25 cellular contexts compared by ENCODE assay signal in genomic region chr5:14492341-14492964, GRCh38.
DNase-seq lines count a peak whose midpoint lies in the region; ATAC-seq and TF ChIP-seq lines count a peak whose summit lies in the region.
"Had no signal": no experiment of that assay in that cellular context is flagged by ENCODE, and none has a peak within 500 bp of the region (broad histone marks: within the 10 kb centered on the region; RNA-seq: fewer than 3 reads in every experiment).

No MANE protein-coding gene starts in this region.

- TF ChIP-seq CTCF in HFFc6 (IDR thresholded peaks at IDR 0.05), result no peak

- no peaks in the 10 kb centered on the region for H3K9me3 ChIP-seq in trophoblast cell (ENCODE audit: insufficient read depth, low read depth, low read length)
- H3K9me3 ChIP-seq: sigmoid colon, tibial nerve had no signal

- peaks cover 24% of the 10 kb centered on the region for H3K9me3 Mint-ChIP-seq in HFFc6
- H3K9me3 Mint-ChIP-seq in dendritic cell treated with granulocyte-macrophage colony-stimulating factor and Interleukin-4, amounts not matched to agents 40 ng/mL and 50 ng/mL, for 4 days, result peaks cover 8% of the 10 kb centered on the region
- H3K9me3 Mint-ChIP-seq: CD4-positive, alpha-beta memory T cell; natural killer cell had no signal

- intact Hi-C loops in dendritic cell treated with granulocyte-macrophage colony-stimulating factor and Interleukin-4, amounts not matched to agents 40 ng/mL and 50 ng/mL, for 4 days (cut with micrococcal nuclease), result loop anchor here (5.0 kb wide), 2 partner anchors 90 to 105 kb away; partner anchors contain the start of gene OTULINL

- H3K23ac ChIP-seq in trophoblast cell (ENCODE audit: low read length), result no peak overlapping the region

- no peak overlapping the region for H3K9ac ChIP-seq in trophoblast cell (ENCODE audit: low read length)
- H3K9ac ChIP-seq: parathyroid adenoma had no signal

- no CpG with 5 or more reads among the region's 21 CpGs for WGBS in trophoblast cell (ENCODE audit: extremely low coverage, insufficient coverage, insufficient read length)

- no peak overlapping the region for H4K8ac ChIP-seq in trophoblast cell (ENCODE audit: low read depth, low read length)

- no peak overlapping the region for H2BK12ac ChIP-seq in trophoblast cell (ENCODE audit: low read length)

- peaks cover 54% of the 10 kb centered on the region for H3K27me3 Mint-ChIP-seq in HFFc6 (ENCODE audit: insufficient read depth)
- H3K27me3 Mint-ChIP-seq in dendritic cell treated with granulocyte-macrophage colony-stimulating factor and Interleukin-4, amounts not matched to agents 40 ng/mL and 50 ng/mL, for 4 days, result no peaks in the 10 kb centered on the region
- H3K27me3 Mint-ChIP-seq: activated naive CD8-positive, alpha-beta T cell treated with anti-CD3 and anti-CD28 coated beads, Interleukin-2, amount 10 ng/mL, durations not matched to agents 7 days and 5 days; CD4-positive, alpha-beta memory T cell; T-cell had no signal

- no peaks in the 10 kb centered on the region for H3K79me2 ChIP-seq in trophoblast cell (ENCODE audit: control insufficient read depth, insufficient read depth, low read length, poor library complexity)

- ATAC-seq in HG02938 (IDR thresholded peaks at IDR 0.05; ENCODE audit: unreplicated experiment), result no peak
- ATAC-seq: activated CD8-positive, alpha-beta T cell treated with anti-CD3 and anti-CD28 coated beads, Interleukin-2, amount 10 ng/mL, durations not matched to agents 7 days and 5 days; foreskin keratinocyte; natural killer cell; T-cell had no signal

- peaks cover 2 to 5% of the 10 kb centered on the region in 2 experiments for H3K4me1 ChIP-seq in trophoblast cell (ENCODE audit: control insufficient read depth in 1 of 2, insufficient read depth in 2 of 2, low read length in 2 of 2)
- H3K4me1 ChIP-seq: foreskin keratinocyte, parathyroid adenoma had no signal

- no peak overlapping the region for H3K27ac ChIP-seq in trophoblast cell (ENCODE audit: low read depth, low read length)
- H3K27ac ChIP-seq: foreskin keratinocyte, parathyroid adenoma, PC-9, sigmoid colon had no signal

- H4K12ac ChIP-seq in trophoblast cell (ENCODE audit: low read depth, low read length), result no peak overlapping the region

- no peak overlapping the region for H2AFZ ChIP-seq in trophoblast cell (ENCODE audit: insufficient read depth, low read length, poor library complexity)
- H2AFZ ChIP-seq: parathyroid adenoma, PC-9 had no signal

- H3K18ac ChIP-seq in trophoblast cell (ENCODE audit: low read length), result no peak overlapping the region

- DNase-seq in HFFc6 (no peak), NOMO-1 treated with DMSO at 0.1 percent for 48 hours (lab: John Stamatoyannopoulos, UW; ENCODE audit: unreplicated experiment) (peak; percentile 67), trophoblast cell (peak; percentile 62 to 70), NCI-H128 (lab: John Stamatoyannopoulos, UW; ENCODE audit: unreplicated experiment) (no peak)
- DNase-seq in activated CD4-positive, alpha-beta T cell treated with anti-CD3 and anti-CD28 coated beads, Interleukin-2, amount 50 U/mL, for 4 hours, result no peak
- DNase-seq: activated CD4-positive, alpha-beta T cell treated with anti-CD3 and anti-CD28 coated beads for 1 hour; activated CD8-positive, alpha-beta T cell treated with anti-CD3 and anti-CD28 coated beads, Interleukin-2, amount 10 ng/mL, durations not matched to agents 7 days and 5 days; activated effector memory CD4-positive, alpha-beta T cell treated with anti-CD3 and anti-CD28 coated beads, Interleukin-2, amount 50 U/mL, for 16 hours; activated naive CD8-positive, alpha-beta T cell treated with anti-CD3 and anti-CD28 coated beads, Interleukin-2, amount 10 ng/mL, durations not matched to agents 7 days and 5 days; activated T-cell treated with anti-CD3 and anti-CD28 coated beads for 4 hours; CD4-positive, alpha-beta memory T cell; foreskin keratinocyte; KBM-7; left cardiac atrium; natural killer cell; NCI-H187; NCI-H69; SHP77 treated with DMSO at 0.1 percent for 48 hours; sigmoid colon; T-cell had no signal

- peak overlapping the region; percentile 51; the same call in 1 of the 2 replicates for H3K4me3 Mint-ChIP-seq in HFFc6
- peak overlapping the region; percentile 64 for H3K4me3 Mint-ChIP-seq in dendritic cell treated with granulocyte-macrophage colony-stimulating factor and Interleukin-4, amounts not matched to agents 40 ng/mL and 50 ng/mL, for 4 days
- H3K4me3 Mint-ChIP-seq: activated CD8-positive, alpha-beta T cell treated with anti-CD3 and anti-CD28 coated beads, Interleukin-2, amount 10 ng/mL, durations not matched to agents 7 days and 5 days; activated naive CD8-positive, alpha-beta T cell treated with anti-CD3 and anti-CD28 coated beads, Interleukin-2, amount 10 ng/mL, durations not matched to agents 7 days and 5 days; CD4-positive, alpha-beta memory T cell; natural killer cell; T-cell had no signal

- H4K91ac ChIP-seq in trophoblast cell (ENCODE audit: low read depth, low read length), result no peak overlapping the region

- no peaks in the 10 kb centered on the region for H3K27me3 ChIP-seq in trophoblast cell (ENCODE audit: insufficient read depth, low read length)
- H3K27me3 ChIP-seq: foreskin keratinocyte, sigmoid colon, tibial nerve had no signal

- H2BK120ac ChIP-seq in trophoblast cell (ENCODE audit: insufficient read depth, low read length, poor library complexity), result no peak overlapping the region

- peak overlapping the region; percentile 76 for H3K27ac Mint-ChIP-seq in HFFc6
- peak overlapping the region; percentile 84 for H3K27ac Mint-ChIP-seq in dendritic cell treated with granulocyte-macrophage colony-stimulating factor and Interleukin-4, amounts not matched to agents 40 ng/mL and 50 ng/mL, for 4 days
- H3K27ac Mint-ChIP-seq: activated CD8-positive, alpha-beta T cell treated with anti-CD3 and anti-CD28 coated beads, Interleukin-2, amount 10 ng/mL, durations not matched to agents 7 days and 5 days; activated naive CD8-positive, alpha-beta T cell treated with anti-CD3 and anti-CD28 coated beads, Interleukin-2, amount 10 ng/mL, durations not matched to agents 7 days and 5 days; CD4-positive, alpha-beta memory T cell; natural killer cell; T-cell had no signal

- no peak overlapping the region for H2AK5ac ChIP-seq in trophoblast cell (ENCODE audit: low read length)

- H3K36me3 Mint-ChIP-seq in HFFc6 (ENCODE audit: low read depth), result peaks cover 71% of the 10 kb centered on the region
- peaks cover 76% of the 10 kb centered on the region for H3K36me3 Mint-ChIP-seq in dendritic cell treated with granulocyte-macrophage colony-stimulating factor and Interleukin-4, amounts not matched to agents 40 ng/mL and 50 ng/mL, for 4 days (ENCODE audit: low read depth)
- H3K36me3 Mint-ChIP-seq: T-cell had no signal

- H3K79me1 ChIP-seq in trophoblast cell (ENCODE audit: low read length), result no peaks in the 10 kb centered on the region

- no peak overlapping the region for H3K4ac ChIP-seq in trophoblast cell (ENCODE audit: low read depth, low read length)

- H3K36me3 ChIP-seq in trophoblast cell (ENCODE audit: control insufficient read depth in 1 of 2, insufficient read depth in 2 of 2, low read length in 2 of 2), result peaks cover 44 to 77% of the 10 kb centered on the region in 2 experiments

- H3K4me2 ChIP-seq in trophoblast cell (ENCODE audit: low read length), result no peak overlapping the region
- H3K4me2 ChIP-seq: PC-9 had no signal

- no peak overlapping the region for H3K14ac ChIP-seq in trophoblast cell (ENCODE audit: low read length)

- no peak overlapping the region for H2BK5ac ChIP-seq in trophoblast cell (ENCODE audit: low read depth, low read length, poor library complexity)

- H3K4me1 Mint-ChIP-seq in HFFc6 (ENCODE audit: low read depth), result peaks cover 25% of the 10 kb centered on the region
- peaks cover 76% of the 10 kb centered on the region for H3K4me1 Mint-ChIP-seq in dendritic cell treated with granulocyte-macrophage colony-stimulating factor and Interleukin-4, amounts not matched to agents 40 ng/mL and 50 ng/mL, for 4 days (ENCODE audit: low read depth)

- no peak overlapping the region for H3K4me3 ChIP-seq in trophoblast cell (ENCODE audit: low read depth, low read length)
- H3K4me3 ChIP-seq: PC-9, sigmoid colon, tibial nerve had no signal

Comparison
In these comparisons a context has a peak if more than half of its experiments do, and no peak if none do; other contexts are left out.
1. DNase-seq: peak in NOMO-1 treated with DMSO at 0.1 percent for 48 hours (single experiment) and trophoblast cell (2 of 2); none in HFFc6 (single experiment), NCI-H128 (single experiment) and activated CD4-positive, alpha-beta T cell treated with anti-CD3 and anti-CD28 coated beads, Interleukin-2, amount 50 U/mL, for 4 hours (0 of 2).